12 cellular contexts compared by ENCODE assay signal in the genomic region with DNA sequence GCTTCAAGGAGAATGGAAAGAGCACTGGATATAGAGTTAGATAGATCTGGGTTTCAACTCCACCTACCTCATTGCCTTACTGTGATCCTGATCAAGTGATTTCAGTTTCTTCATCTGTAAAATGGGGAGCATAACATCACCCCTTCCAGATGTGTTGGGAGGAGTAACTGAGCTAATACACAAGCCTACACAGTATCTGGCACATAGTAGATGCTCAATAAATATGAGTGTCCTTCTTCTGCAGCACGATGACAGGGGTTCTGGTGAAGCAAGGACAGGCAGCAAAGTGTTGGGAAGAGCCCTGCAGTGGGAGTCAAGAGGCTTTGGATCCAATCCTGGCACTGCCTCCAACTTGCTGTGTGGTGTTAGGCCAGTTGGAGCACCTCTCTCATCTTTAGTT.
DNase-seq lines count a peak whose midpoint lies in the region; ATAC-seq and TF ChIP-seq lines count a peak whose summit lies in the region.
"Had no signal": no experiment of that assay in that cellular context is flagged by ENCODE, and none has a peak within 500 bp of the region (broad histone marks: within the 10 kb centered on the region; RNA-seq: fewer than 3 reads in every experiment).

No MANE protein-coding gene starts in this region.

- no peaks in the 10 kb centered on the region for H3K9me3 ChIP-seq in SJSA1 (replicated peaks)
- H3K9me3 ChIP-seq in A673 (ENCODE audit: low read depth, low read length, poor library complexity, severe bottlenecking), result no peaks in the 10 kb centered on the region
- H3K9me3 ChIP-seq: uterus had no signal

- no peak overlapping the region for H3K4me3 ChIP-seq in SJSA1
- H3K4me3 ChIP-seq in A673 (ENCODE audit: low read depth, low read length, poor library complexity, severe bottlenecking), result no peak overlapping the region
- H3K4me3 ChIP-seq: skin epidermis, uterus had no signal

- intact Hi-C loops in activated naive CD4-positive, alpha-beta T cell treated with anti-CD3 and anti-CD28 coated beads for 36 hours (cut with micrococcal nuclease), result loop anchor here (2.0 to 5.0 kb wide), 5 partner anchors 65 to 1025 kb away; no protein-coding TSS in a partner anchor
- intact Hi-C loops in A673 (cut with micrococcal nuclease; ENCODE audit: unreplicated experiment), result no loop called here

- H3K4me1 Mint-ChIP-seq in activated naive CD4-positive, alpha-beta T cell treated with anti-CD3 and anti-CD28 coated beads for 36 hours (ENCODE audit: low read depth), result peaks cover 59% of the 10 kb centered on the region
- peaks cover 65 to 70% of the 10 kb centered on the region in 2 donors for H3K4me1 Mint-ChIP-seq in stimulated activated naive B cell treated with anti-CD40 and anti-IgM and Interleukin-4, amounts not matched to agents 10 μg/mL and 1 μg/mL and 100 μg/mL, for 72 hours

- TF ChIP-seq CTCF in A673 (conservative IDR thresholded peaks at IDR 0.05; ENCODE audit: low read depth, low read length), result no peak

- no TSS peak for BruUV-seq in A673 (replicated peaks; lab: Mats Ljungman, UMichigan)

- no peak for DNase-seq in activated naive CD4-positive, alpha-beta T cell treated with anti-CD3 and anti-CD28 coated beads for 36 hours
- DNase-seq in activated naive CD4-positive, alpha-beta T cell (lab: John Stamatoyannopoulos, UW), result no peak
- no peak for DNase-seq in SJSA1 (ENCODE audit: low read depth in 1 of 2, low spot score in 2 of 2)
- DNase-seq in epithelial cell of prostate (ENCODE audit: low read depth, low spot score), result no peak
- no peak for DNase-seq in stimulated activated naive B cell treated with anti-CD40 and anti-IgM and Interleukin-4, amounts not matched to agents 10 μg/mL and 1 μg/mL and 100 μg/mL, for 72 hours
- no peak for DNase-seq in A673 (ENCODE audit: low spot score)
- DNase-seq in NCI-H187 (lab: John Stamatoyannopoulos, UW), result no peak
- DNase-seq: NCI-H2107, nephron progenitor cell, uterus had no signal

- peak overlapping the region; percentile 83 for H3K27ac ChIP-seq in SJSA1
- peak overlapping the region; percentile 57 for H3K27ac ChIP-seq in epithelial cell of prostate
- H3K27ac ChIP-seq in A673 (ENCODE audit: low read depth, low read length, poor library complexity, severe bottlenecking), result no peak overlapping the region
- H3K27ac ChIP-seq: uterus had no signal

- no peaks in the 10 kb centered on the region for H3K36me3 ChIP-seq in SJSA1
- H3K36me3 ChIP-seq in A673 (ENCODE audit: insufficient read depth, low read length, poor library complexity, severe bottlenecking), result no peaks in the 10 kb centered on the region
- H3K36me3 ChIP-seq: uterus had no signal

- H3K27me3 Mint-ChIP-seq in activated naive CD4-positive, alpha-beta T cell treated with anti-CD3 and anti-CD28 coated beads for 36 hours (ENCODE audit: low read depth), result peaks cover 1% of the 10 kb centered on the region
- H3K27me3 Mint-ChIP-seq in stimulated activated naive B cell treated with anti-CD40 and anti-IgM and Interleukin-4, amounts not matched to agents 10 μg/mL and 1 μg/mL and 100 μg/mL, for 72 hours, result peaks cover 17 to 35% of the 10 kb centered on the region in 2 donors

- POLR2A ChIA-PET in A673 (lab: Charles Lee; ENCODE audit: low non-redundant PET), result no interaction called here

- ATAC-seq in stimulated activated naive B cell treated with anti-CD40 and anti-IgM and Interleukin-4, amounts not matched to agents 10 μg/mL and 1 μg/mL and 100 μg/mL, for 72 hours (replicated peaks), result no peak
- no peak for ATAC-seq in GM18498 (IDR thresholded peaks at IDR 0.05; ENCODE audit: unreplicated experiment)

- no peaks in the 10 kb centered on the region for H3K9me3 Mint-ChIP-seq in activated naive CD4-positive, alpha-beta T cell treated with anti-CD3 and anti-CD28 coated beads for 36 hours
- H3K9me3 Mint-ChIP-seq in stimulated activated naive B cell treated with anti-CD40 and anti-IgM and Interleukin-4, amounts not matched to agents 10 μg/mL and 1 μg/mL and 100 μg/mL, for 72 hours, result no peaks in the 10 kb centered on the region
- H3K9me3 Mint-ChIP-seq: nephron progenitor cell had no signal

- H3K36me3 Mint-ChIP-seq in activated naive CD4-positive, alpha-beta T cell treated with anti-CD3 and anti-CD28 coated beads for 36 hours (ENCODE audit: low read depth), result no peaks in the 10 kb centered on the region
- no peaks in the 10 kb centered on the region for H3K36me3 Mint-ChIP-seq in stimulated activated naive B cell treated with anti-CD40 and anti-IgM and Interleukin-4, amounts not matched to agents 10 μg/mL and 1 μg/mL and 100 μg/mL, for 72 hours

- CTCF ChIA-PET in activated naive CD4-positive, alpha-beta T cell treated with anti-CD3 and anti-CD28 coated beads for 36 hours (lab: Charles Lee), result interaction anchor here (1.6 to 7.4 kb wide), 2 partner anchors 13 to 16 kb away, joined by 6 to 120 read pairs; no protein-coding TSS in a partner anchor
- CTCF ChIA-PET in A673 (lab: Charles Lee), result no interaction called here

- peaks cover 56% of the 10 kb centered on the region for H3K4me1 ChIP-seq in SJSA1 (replicated peaks)
- peaks cover 23% of the 10 kb centered on the region for H3K4me1 ChIP-seq in A673 (ENCODE audit: insufficient read depth, low read length, poor library complexity, severe bottlenecking)

- no peak overlapping the region for H3K4me3 Mint-ChIP-seq in activated naive CD4-positive, alpha-beta T cell treated with anti-CD3 and anti-CD28 coated beads for 36 hours
- peak overlapping the region in 1 of 2 donors; percentile 76 for H3K4me3 Mint-ChIP-seq in stimulated activated naive B cell treated with anti-CD40 and anti-IgM and Interleukin-4, amounts not matched to agents 10 μg/mL and 1 μg/mL and 100 μg/mL, for 72 hours
- H3K4me3 Mint-ChIP-seq: nephron progenitor cell had no signal

- no peaks in the 10 kb centered on the region for H3K27me3 ChIP-seq in SJSA1 (replicated peaks)
- no peaks in the 10 kb centered on the region for H3K27me3 ChIP-seq in A673 (replicated peaks; ENCODE audit: insufficient read depth, low read depth, low read length, poor library complexity)
- H3K27me3 ChIP-seq: uterus had no signal

- H3K27ac Mint-ChIP-seq in activated naive CD4-positive, alpha-beta T cell treated with anti-CD3 and anti-CD28 coated beads for 36 hours, result peak overlapping the region; percentile 95
- peak overlapping the region; percentile 95 for H3K27ac Mint-ChIP-seq in stimulated activated naive B cell treated with anti-CD40 and anti-IgM and Interleukin-4, amounts not matched to agents 10 μg/mL and 1 μg/mL and 100 μg/mL, for 72 hours
- H3K27ac Mint-ChIP-seq: nephron progenitor cell had no signal
